Comparison of ENCODE assay signal across 25 cellular contexts in the genomic region with DNA sequence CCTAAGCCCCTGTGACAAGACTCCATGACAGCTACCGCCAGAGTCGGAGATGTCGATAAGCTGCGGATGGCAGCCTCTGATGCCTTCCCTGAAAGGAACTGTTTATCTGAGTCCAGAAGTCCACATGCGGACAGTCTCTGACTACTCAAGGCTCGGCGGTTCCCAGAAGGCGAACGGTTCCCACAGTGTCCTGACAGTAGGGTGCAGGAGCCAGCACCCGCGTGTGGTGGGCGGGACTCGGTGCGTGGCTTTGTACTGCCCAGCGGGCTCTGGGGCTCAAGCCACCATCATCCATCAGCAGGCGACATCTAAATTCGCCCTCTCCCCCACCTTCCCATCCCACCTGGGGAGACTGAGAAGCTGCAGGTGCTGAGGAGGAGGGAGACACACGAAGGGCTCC. TPM values are rescaled to one million over a fixed set of nuclear protein-coding genes. Genes with fewer than 3 reads are reported as not detected.
DNase-seq lines count a peak whose midpoint lies in the region; ATAC-seq, FAIRE-seq and TF ChIP-seq lines count a peak whose summit lies in the region.
"Had no signal": no experiment of that assay in that cellular context is flagged by ENCODE, and none has a peak within 500 bp of the region (broad histone marks: within the 10 kb centered on the region; RNA-seq: fewer than 3 reads in every experiment).

No MANE protein-coding gene starts in this region.

- peak overlapping the region; percentile 22 for H3K27ac Mint-ChIP-seq in T-helper 1 cell treated with Interleukin-12 subunit alpha and Interleukin-12 subunit beta and Interleukin-4 antibody, amounts not matched to agents 30 μg/mL and 1 μg/mL, for 36 hours
- peak overlapping the region; percentile 35 to 89 (median 82) for H3K27ac Mint-ChIP-seq in brain
- H3K27ac Mint-ChIP-seq: CD4-positive, alpha-beta T cell had no signal

- peaks cover 47% of the 10 kb centered on the region for H3K4me1 Mint-ChIP-seq in T-helper 1 cell treated with Interleukin-12 subunit alpha and Interleukin-12 subunit beta and Interleukin-4 antibody, amounts not matched to agents 30 μg/mL and 1 μg/mL, for 36 hours (ENCODE audit: low read depth)
- H3K4me1 Mint-ChIP-seq in brain, result peaks cover 81% of the 10 kb centered on the region

- H3K36me3 Mint-ChIP-seq in T-helper 1 cell treated with Interleukin-12 subunit alpha and Interleukin-12 subunit beta and Interleukin-4 antibody, amounts not matched to agents 30 μg/mL and 1 μg/mL, for 36 hours (ENCODE audit: low read depth), result peaks cover 2% of the 10 kb centered on the region
- no peaks in the 10 kb centered on the region for H3K36me3 Mint-ChIP-seq in brain

- no peaks in the 10 kb centered on the region for H3K4me1 ChIP-seq in small intestine (ENCODE audit: control insufficient read depth in 2 of 2, insufficient read depth in 1 of 2, low read depth in 1 of 2, low read length in 1 of 2)
- H3K4me1 ChIP-seq: HAP-1 had no signal

- H3K36me3 ChIP-seq in small intestine (ENCODE audit: control insufficient read depth in 2 of 2, insufficient read depth in 2 of 2, low read length in 2 of 2), result no peaks in the 10 kb centered on the region
- H3K36me3 ChIP-seq: BE2C, HAP-1 had no signal

- no peak for ATAC-seq in GM21526 (IDR thresholded peaks at IDR 0.05; ENCODE audit: low FRiP score, unreplicated experiment)

- no peak for FAIRE-seq in small intestine (lab: Jason Lieb, UNC)
- FAIRE-seq: D721Med had no signal

- H3K9me3 Mint-ChIP-seq in T-helper 1 cell treated with Interleukin-12 subunit alpha and Interleukin-12 subunit beta and Interleukin-4 antibody, amounts not matched to agents 30 μg/mL and 1 μg/mL, for 36 hours, result no peaks in the 10 kb centered on the region
- no peaks in the 10 kb centered on the region for H3K9me3 Mint-ChIP-seq in brain
- H3K9me3 Mint-ChIP-seq: CD4-positive, alpha-beta T cell had no signal

- H3K27me3 ChIP-seq in small intestine (ENCODE audit: control insufficient read depth in 2 of 2, insufficient read depth in 2 of 2, low read length in 2 of 2), result no peaks in the 10 kb centered on the region
- H3K27me3 ChIP-seq: BE2C had no signal

- H3K4me3 Mint-ChIP-seq in T-helper 1 cell treated with Interleukin-12 subunit alpha and Interleukin-12 subunit beta and Interleukin-4 antibody, amounts not matched to agents 30 μg/mL and 1 μg/mL, for 36 hours, result no peak overlapping the region
- no peak overlapping the region for H3K4me3 Mint-ChIP-seq in brain
- H3K4me3 Mint-ChIP-seq: CD4-positive, alpha-beta T cell had no signal

- no peak overlapping the region for H3K27ac ChIP-seq in small intestine (ENCODE audit: low read depth in 1 of 2, low read length in 1 of 2)
- H3K27ac ChIP-seq: 22Rv1, PC-9 had no signal

- no peak for TF ChIP-seq CTCF in brain (conservative IDR thresholded peaks at IDR 0.05)

- DNase-seq in T-helper 1 cell (no peak), NCI-H69 (lab: John Stamatoyannopoulos, UW) (peak; percentile 62), small intestine (peak; percentile 21), iPS-NIHi11 (ENCODE audit: low spot score) (no peak), NCI-H2196 treated with DMSO at 0.1 percent for 48 hours (lab: John Stamatoyannopoulos, UW; ENCODE audit: unreplicated experiment) (no peak)
- DNase-seq: BE2C; CD4-positive, alpha-beta T cell; GOT3; IMR-90; NCI-H1048; NCI-H1417 treated with DMSO at 0.1 percent for 48 hours; NCI-H187; NCI-H2081 treated with DMSO at 0.1 percent for 48 hours; NCI-H2171 treated with DMSO at 0.1 percent for 48 hours; NCI-H524 treated with DMSO at 0.1 percent for 48 hours; NCI-H82; NK-92 treated with Interleukin-12 subunit alpha and Interleukin-12 subunit beta, amount 100 ng/mL, for 24 hours; PC-9; SHP77 had no signal

- no peaks in the 10 kb centered on the region for H3K9me3 ChIP-seq in small intestine (ENCODE audit: control insufficient read depth, low read depth)
- H3K9me3 ChIP-seq: BE2C, HAP-1 had no signal

- H3K4me3 ChIP-seq in small intestine (ENCODE audit: low read depth in 1 of 2, low read length in 2 of 2), result no peak overlapping the region
- H3K4me3 ChIP-seq: HAP-1, PC-9 had no signal

- H3K27me3 Mint-ChIP-seq in T-helper 1 cell treated with Interleukin-12 subunit alpha and Interleukin-12 subunit beta and Interleukin-4 antibody, amounts not matched to agents 30 μg/mL and 1 μg/mL, for 36 hours (ENCODE audit: low read depth), result no peaks in the 10 kb centered on the region
- H3K27me3 Mint-ChIP-seq in brain, result no peaks in the 10 kb centered on the region
- H3K27me3 Mint-ChIP-seq: CD4-positive, alpha-beta T cell had no signal

- 76 to 83% (median 81%) methylated on average over 18 of the region's 18 CpGs for WGBS in small intestine, 3 donors

RNA-seq across cellular contexts. Expression of a gene that starts 30.6 kb away (rescaled TPM):
- 17.4 TPM for polyA plus RNA-seq in brain (ENCODE audit: insufficient read depth, low read depth, low replicate concordance)
- polyA plus RNA-seq in small intestine, result 1 to 10 TPM in 1 of 3 donors, under 1 TPM in 1, not detected in 1; 0.27 to 4.5 TPM

RNA-seq across cellular contexts. Expression of a gene that starts 58.9 kb away (rescaled TPM):
- 54.8 TPM for polyA plus RNA-seq in brain (ENCODE audit: insufficient read depth, low read depth, low replicate concordance)
- 100 to 1,000 TPM in 1 of 3 donors, 10 to 100 TPM in 2; 72.7 to 116 (median 97.7) TPM for polyA plus RNA-seq in small intestine

Comparison
In these comparisons a context has a peak if more than half of its experiments do, and no peak if none do; other contexts are left out.
1. DNase-seq: peak in NCI-H69 (single experiment) and small intestine (single experiment); none in T-helper 1 cell (0 of 5), iPS-NIHi11 (single experiment) and NCI-H2196 treated with DMSO at 0.1 percent for 48 hours (single experiment).